In genomic region chr17:59220328-59221158, GRCh38 we compare ENCODE assay signal across 1 cellular context.
TF ChIP-seq lines count a peak whose summit lies in the region.

TSS of gene GDPD1 (plus strand) at chr17:59220511. CDS start at chr17:59220610, 99 bp downstream.

TF ChIP-seq in K562, 482 proteins besides CTCF, POLR2A, EP300 and RAD21 (continued from another document and continues in another):
- no peak for TF ChIP-seq HOMEZ (CRISPR knock-in tag; IDR thresholded peaks at IDR 0.05)
- no peak for TF ChIP-seq ZNF318 (IDR thresholded peaks at IDR 0.05; ENCODE audit: borderline replicate concordance in 1 of 2, low read depth in 1 of 2)
- no peak for TF ChIP-seq CREBBP (IDR thresholded peaks at IDR 0.05; ENCODE audit: low read depth, low read length)
- TF ChIP-seq ZNF707 (CRISPR knock-in tag; conservative IDR thresholded peaks at IDR 0.05), result no peak
- TF ChIP-seq ATF4 (CRISPR knock-in tag; IDR thresholded peaks at IDR 0.05), result no peak
- no peak for TF ChIP-seq ZNF449 (CRISPR knock-in tag; IDR thresholded peaks at IDR 0.05)
- TF ChIP-seq TSHZ1 (CRISPR knock-in tag; IDR thresholded peaks at IDR 0.05), result no peak
- TF ChIP-seq MITF (IDR thresholded peaks at IDR 0.05), result no peak
- TF ChIP-seq TFAM (CRISPR knock-in tag; conservative IDR thresholded peaks at IDR 0.05), result no peak
- no peak for TF ChIP-seq NCOA2 (IDR thresholded peaks at IDR 0.05; ENCODE audit: partially characterized antibody in 2 of 2)
- no peak for TF ChIP-seq ZNF280A (IDR thresholded peaks at IDR 0.05; ENCODE audit: low read depth, partially characterized antibody)
- no peak for TF ChIP-seq FOXA1 (IDR thresholded peaks at IDR 0.05; ENCODE audit: borderline replicate concordance)
- no peak for TF ChIP-seq BRCA1 (IDR thresholded peaks at IDR 0.05)
- no peak for TF ChIP-seq BRCA1 (CRISPR knock-in tag; IDR thresholded peaks at IDR 0.05)
- peak; percentile 63; the same call in 1 of the 2 replicates for TF ChIP-seq MTA3 (IDR thresholded peaks at IDR 0.05; ENCODE audit: borderline replicate concordance)
- TF ChIP-seq ZNF384 (IDR thresholded peaks at IDR 0.05; ENCODE audit: low read depth, low read length), result 0 out of 2 replicates have a peak, but pooled peaks have one; percentile 17
- TF ChIP-seq ETS2 (tag; IDR thresholded peaks at IDR 0.05; ENCODE audit: borderline replicate concordance, poor library complexity, severe bottlenecking), result no peak
- 0 out of 2 replicates have a peak, but pooled peaks have one; percentile 65 for TF ChIP-seq ZNF609 (CRISPR knock-in tag; IDR thresholded peaks at IDR 0.05; ENCODE audit: borderline replicate concordance)
